In the genomic region with DNA sequence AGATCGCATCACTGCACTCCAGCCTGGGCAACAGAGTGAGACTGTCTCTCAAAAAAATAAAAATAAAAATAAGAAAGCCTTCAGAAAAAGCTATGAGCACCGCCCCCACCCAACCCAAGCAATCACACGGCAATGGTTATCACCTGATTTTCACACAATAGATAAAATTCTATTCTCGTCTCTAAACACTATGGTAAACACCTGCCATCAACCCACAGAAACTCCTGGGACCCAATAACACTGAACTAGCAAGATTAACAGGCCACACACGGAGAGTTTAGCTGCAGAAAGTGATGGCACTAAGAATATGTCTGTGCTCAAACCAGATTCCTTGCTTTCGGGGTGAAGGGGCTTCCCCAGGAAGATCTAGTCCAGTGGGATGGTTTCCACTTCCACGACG, we compare ENCODE assay signal across 1 cellular context.
TF ChIP-seq lines count a peak whose summit lies in the region.

No MANE protein-coding gene starts in this region.

TF ChIP-seq in IMR-90, 13 proteins besides CTCF, POLR2A, EP300 and RAD21 (continued from another document):
- TF ChIP-seq, protein P1, sequence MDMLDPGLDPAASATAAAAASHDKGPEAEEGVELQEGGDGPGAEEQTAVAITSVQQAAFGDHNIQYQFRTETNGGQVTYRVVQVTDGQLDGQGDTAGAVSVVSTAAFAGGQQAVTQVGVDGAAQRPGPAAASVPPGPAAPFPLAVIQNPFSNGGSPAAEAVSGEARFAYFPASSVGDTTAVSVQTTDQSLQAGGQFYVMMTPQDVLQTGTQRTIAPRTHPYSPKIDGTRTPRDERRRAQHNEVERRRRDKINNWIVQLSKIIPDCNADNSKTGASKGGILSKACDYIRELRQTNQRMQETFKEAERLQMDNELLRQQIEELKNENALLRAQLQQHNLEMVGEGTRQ (IDR thresholded peaks at IDR 0.05; ENCODE audit: low read depth, low read length), result no peak
- TF ChIP-seq SMC3 (IDR thresholded peaks at IDR 0.05; ENCODE audit: low read depth, low read length) (no peak), RCOR1 (IDR thresholded peaks at IDR 0.05; ENCODE audit: insufficient replicate concordance, low read length) (no peak), MXI1 (IDR thresholded peaks at IDR 0.05; ENCODE audit: borderline replicate concordance, low read depth, low read length) (no peak), CEBPB (IDR thresholded peaks at IDR 0.05; ENCODE audit: low read depth, low read length) (no peak), BHLHE40 (IDR thresholded peaks at IDR 0.05; ENCODE audit: low read depth, low read length) (no peak), MAZ (IDR thresholded peaks at IDR 0.05; ENCODE audit: borderline replicate concordance, low read depth, low read length) (no peak), NFE2L2 (IDR thresholded peaks at IDR 0.05; ENCODE audit: low read depth, low read length) (no peak), RFX5 (IDR thresholded peaks at IDR 0.05; ENCODE audit: low read depth, low read length) (no peak), MAFK (IDR thresholded peaks at IDR 0.05; ENCODE audit: low read depth, low read length) (no peak)
- TF ChIP-seq, protein P2, sequence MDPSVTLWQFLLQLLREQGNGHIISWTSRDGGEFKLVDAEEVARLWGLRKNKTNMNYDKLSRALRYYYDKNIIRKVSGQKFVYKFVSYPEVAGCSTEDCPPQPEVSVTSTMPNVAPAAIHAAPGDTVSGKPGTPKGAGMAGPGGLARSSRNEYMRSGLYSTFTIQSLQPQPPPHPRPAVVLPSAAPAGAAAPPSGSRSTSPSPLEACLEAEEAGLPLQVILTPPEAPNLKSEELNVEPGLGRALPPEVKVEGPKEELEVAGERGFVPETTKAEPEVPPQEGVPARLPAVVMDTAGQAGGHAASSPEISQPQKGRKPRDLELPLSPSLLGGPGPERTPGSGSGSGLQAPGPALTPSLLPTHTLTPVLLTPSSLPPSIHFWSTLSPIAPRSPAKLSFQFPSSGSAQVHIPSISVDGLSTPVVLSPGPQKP (IDR thresholded peaks at IDR 0.05; ENCODE audit: borderline replicate concordance, low read depth, low read length), result no peak
